1 cellular context compared by ENCODE assay signal in genomic region chr1:181092883-181093282, GRCh38.
TF ChIP-seq lines count a peak whose summit lies in the region.

No MANE protein-coding gene starts in this region.

TF ChIP-seq in IMR-90, 13 proteins besides CTCF, POLR2A, EP300 and RAD21:
- no peak for TF ChIP-seq SMC3 (IDR thresholded peaks at IDR 0.05; ENCODE audit: low read depth, low read length)
- TF ChIP-seq BHLHE40 (IDR thresholded peaks at IDR 0.05; ENCODE audit: low read depth, low read length): no peak
- TF ChIP-seq ELK1 (IDR thresholded peaks at IDR 0.05; ENCODE audit: borderline replicate concordance, low read depth, low read length): no peak
- no peak for TF ChIP-seq CEBPB (IDR thresholded peaks at IDR 0.05; ENCODE audit: low read depth, low read length)
- no peak for TF ChIP-seq MXI1 (IDR thresholded peaks at IDR 0.05; ENCODE audit: borderline replicate concordance, low read depth, low read length)
- no peak for TF ChIP-seq RFX5 (IDR thresholded peaks at IDR 0.05; ENCODE audit: low read depth, low read length)
- TF ChIP-seq CHD1 (IDR thresholded peaks at IDR 0.05; ENCODE audit: low read depth, low read length): no peak
- TF ChIP-seq, protein P1, sequence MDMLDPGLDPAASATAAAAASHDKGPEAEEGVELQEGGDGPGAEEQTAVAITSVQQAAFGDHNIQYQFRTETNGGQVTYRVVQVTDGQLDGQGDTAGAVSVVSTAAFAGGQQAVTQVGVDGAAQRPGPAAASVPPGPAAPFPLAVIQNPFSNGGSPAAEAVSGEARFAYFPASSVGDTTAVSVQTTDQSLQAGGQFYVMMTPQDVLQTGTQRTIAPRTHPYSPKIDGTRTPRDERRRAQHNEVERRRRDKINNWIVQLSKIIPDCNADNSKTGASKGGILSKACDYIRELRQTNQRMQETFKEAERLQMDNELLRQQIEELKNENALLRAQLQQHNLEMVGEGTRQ (IDR thresholded peaks at IDR 0.05; ENCODE audit: low read depth, low read length): no peak
- TF ChIP-seq MAFK (IDR thresholded peaks at IDR 0.05; ENCODE audit: low read depth, low read length): no peak
- TF ChIP-seq RCOR1 (IDR thresholded peaks at IDR 0.05; ENCODE audit: insufficient replicate concordance, low read length): no peak
TF ChIP-seq in IMR-90: peak in this region for 0.
